Comparison of ENCODE assay signal across 10 cellular contexts in the genomic region with DNA sequence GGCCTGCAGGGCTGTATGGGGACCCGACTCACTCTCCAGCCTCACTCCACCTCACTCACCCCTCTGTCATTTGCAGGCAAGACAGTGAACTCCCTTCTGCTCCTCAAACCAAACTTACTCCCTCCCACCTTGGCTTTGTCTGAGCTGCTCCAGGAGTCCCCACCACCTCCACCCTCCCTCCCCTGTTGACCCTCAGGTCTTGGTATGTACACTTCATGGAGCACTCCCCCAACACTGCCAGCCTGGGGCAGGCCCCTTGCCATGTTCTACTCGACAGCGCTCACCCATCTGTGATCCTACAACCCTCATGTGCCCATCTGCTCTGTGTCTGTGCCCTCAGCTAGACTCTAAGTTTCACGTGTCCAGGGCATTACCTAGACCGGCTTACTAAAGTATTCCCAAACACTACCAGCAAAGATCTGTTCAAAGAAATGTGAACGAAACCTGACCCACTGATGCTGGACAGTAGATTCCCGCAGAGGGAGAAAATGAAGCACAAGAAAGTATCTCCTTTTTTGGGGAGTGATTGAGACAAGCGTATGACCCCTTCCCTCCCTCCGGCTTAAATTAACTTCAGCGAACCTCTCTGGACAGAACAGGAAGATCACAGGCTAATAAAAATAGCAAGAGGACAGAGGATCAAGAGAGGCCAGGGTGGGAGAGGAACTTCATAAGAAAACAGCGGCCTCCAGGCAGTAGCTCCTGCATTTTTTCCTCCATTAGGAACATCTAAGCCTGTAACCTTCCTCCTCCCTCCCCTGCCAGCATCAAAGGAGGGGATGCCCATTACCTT.
DNase-seq lines count a peak whose midpoint lies in the region; ATAC-seq and TF ChIP-seq lines count a peak whose summit lies in the region.
"Had no signal": no experiment of that assay in that cellular context is flagged by ENCODE, and none has a peak within 500 bp of the region (broad histone marks: within the 10 kb centered on the region; RNA-seq: fewer than 3 reads in every experiment).

No MANE protein-coding gene starts in this region.

- no peaks in the 10 kb centered on the region for H3K27me3 Mint-ChIP-seq in activated CD4-positive, alpha-beta memory T cell treated with anti-CD3 and anti-CD28 coated beads for 36 hours
- H3K27me3 Mint-ChIP-seq in activated CD4-positive, alpha-beta memory T cell treated with anti-CD3 and anti-CD28 coated beads, Interleukin-2, amount 10 ng/mL, durations not matched to agents 7 days and 5 days, result no peaks in the 10 kb centered on the region
- peaks cover 3% of the 10 kb centered on the region for H3K27me3 Mint-ChIP-seq in mesothelial cell of epicardium (ENCODE audit: low read depth)

- H3K4me3 ChIP-seq in transverse colon, result no peak overlapping the region

- intact Hi-C loops in activated CD4-positive, alpha-beta memory T cell treated with anti-CD3 and anti-CD28 coated beads for 36 hours (cut with micrococcal nuclease), result no loop called here
- intact Hi-C loops in transverse colon (cut with DNase I; ENCODE audit: low total_unique reads), result no loop called here

- H3K9me3 Mint-ChIP-seq in activated CD4-positive, alpha-beta memory T cell treated with anti-CD3 and anti-CD28 coated beads for 36 hours, result no peaks in the 10 kb centered on the region
- H3K9me3 Mint-ChIP-seq in activated CD4-positive, alpha-beta memory T cell treated with anti-CD3 and anti-CD28 coated beads, Interleukin-2, amount 10 ng/mL, durations not matched to agents 7 days and 5 days, result no peaks in the 10 kb centered on the region
- H3K9me3 Mint-ChIP-seq in mesothelial cell of epicardium, result peaks cover 4% of the 10 kb centered on the region

- no peaks in the 10 kb centered on the region for H3K36me3 ChIP-seq in transverse colon

- no peak for DNase-seq in activated CD4-positive, alpha-beta memory T cell treated with anti-CD3 and anti-CD28 coated beads for 36 hours
- DNase-seq in activated CD4-positive, alpha-beta memory T cell treated with anti-CD3 and anti-CD28 coated beads, Interleukin-2, amount 10 ng/mL, durations not matched to agents 7 days and 5 days, result no peak
- DNase-seq in caudate nucleus (lab: John Stamatoyannopoulos, UW) (no peak), mesothelial cell of epicardium (ENCODE audit: low spot score in 2 of 2, unreplicated experiment in 2 of 2) (no peak), transverse colon (no peak), NCI-H748 treated with DMSO at 0.1 percent for 48 hours (lab: John Stamatoyannopoulos, UW) (no peak), HEK293T (ENCODE audit: extremely low spot score) (no peak)
- DNase-seq: stimulated activated CD4-positive, alpha-beta T cell treated with anti-CD3 and anti-CD28 coated beads, Interleukin-15, amount 100 ng/mL, for 24 hours had no signal

- H3K27ac Mint-ChIP-seq in activated CD4-positive, alpha-beta memory T cell treated with anti-CD3 and anti-CD28 coated beads for 36 hours, result peak overlapping the region; percentile 2
- no peak overlapping the region for H3K27ac Mint-ChIP-seq in activated CD4-positive, alpha-beta memory T cell treated with anti-CD3 and anti-CD28 coated beads, Interleukin-2, amount 10 ng/mL, durations not matched to agents 7 days and 5 days
- peak overlapping the region; percentile 19 for H3K27ac Mint-ChIP-seq in mesothelial cell of epicardium

- H3K4me3 Mint-ChIP-seq in activated CD4-positive, alpha-beta memory T cell treated with anti-CD3 and anti-CD28 coated beads for 36 hours, result no peak overlapping the region
- H3K4me3 Mint-ChIP-seq in activated CD4-positive, alpha-beta memory T cell treated with anti-CD3 and anti-CD28 coated beads, Interleukin-2, amount 10 ng/mL, durations not matched to agents 7 days and 5 days, result no peak overlapping the region
- no peak overlapping the region for H3K4me3 Mint-ChIP-seq in mesothelial cell of epicardium

- H3K4me1 ChIP-seq in transverse colon, result peaks cover 0 to 6% (median 0%) of the 10 kb centered on the region in 4 donors

- ATAC-seq in GM21528 (IDR thresholded peaks at IDR 0.05; ENCODE audit: low FRiP score, unreplicated experiment), result no peak

- H3K4me1 Mint-ChIP-seq in activated CD4-positive, alpha-beta memory T cell treated with anti-CD3 and anti-CD28 coated beads for 36 hours (ENCODE audit: low read depth), result peaks cover 22% of the 10 kb centered on the region
- H3K4me1 Mint-ChIP-seq in activated CD4-positive, alpha-beta memory T cell treated with anti-CD3 and anti-CD28 coated beads, Interleukin-2, amount 10 ng/mL, durations not matched to agents 7 days and 5 days, result peaks cover 11% of the 10 kb centered on the region
- peaks cover 16% of the 10 kb centered on the region for H3K4me1 Mint-ChIP-seq in mesothelial cell of epicardium

- in situ Hi-C loops in transverse colon (cut with MboI; ENCODE audit: low pct_ligation_motif_present in 1 of 4, low pct_unique_long_range_greater_than_20kb in 1 of 4, low sequenced_read_pairs in 3 of 4), result no loop called here

- POLR2A ChIA-PET in activated CD4-positive, alpha-beta memory T cell treated with anti-CD3 and anti-CD28 coated beads for 36 hours (lab: Charles Lee), result no interaction called here
- POLR2A ChIA-PET in activated CD4-positive, alpha-beta memory T cell treated with anti-CD3 and anti-CD28 coated beads, Interleukin-2, amount 10 ng/mL, durations not matched to agents 7 days and 5 days (lab: Charles Lee), result no interaction called here
- POLR2A ChIA-PET in HEK293T (lab: Yijun Ruan, JAX), result no interaction called here

- TF ChIP-seq POLR2A in transverse colon (IDR thresholded peaks at IDR 0.05), result no peak

- TF ChIP-seq EP300 in transverse colon (IDR thresholded peaks at IDR 0.05; ENCODE audit: low read depth), result no peak

- H3K27ac ChIP-seq in caudate nucleus (ENCODE audit: low read depth, low read length) (peak overlapping the region; percentile 16), transverse colon (peak overlapping the region; percentile 0 to 45 (median 35))
- H3K27ac ChIP-seq: VCaP had no signal

- 84 to 91% methylated on average over 7 to 11 of the region's 11 CpGs for WGBS in transverse colon (ENCODE audit: low coverage in 1 of 2), 2 donors

- TF ChIP-seq CTCF in mesothelial cell of epicardium (IDR thresholded peaks at IDR 0.05; ENCODE audit: unreplicated experiment) (no peak), transverse colon (IDR thresholded peaks at IDR 0.05) (no peak)

- no peaks in the 10 kb centered on the region for H3K9me3 ChIP-seq in transverse colon

- peaks cover 35% of the 10 kb centered on the region for H3K36me3 Mint-ChIP-seq in activated CD4-positive, alpha-beta memory T cell treated with anti-CD3 and anti-CD28 coated beads for 36 hours
- H3K36me3 Mint-ChIP-seq in activated CD4-positive, alpha-beta memory T cell treated with anti-CD3 and anti-CD28 coated beads, Interleukin-2, amount 10 ng/mL, durations not matched to agents 7 days and 5 days (ENCODE audit: low read depth), result peaks cover 47% of the 10 kb centered on the region
- peaks cover 2% of the 10 kb centered on the region for H3K36me3 Mint-ChIP-seq in mesothelial cell of epicardium

- H3K27me3 ChIP-seq in transverse colon, result no peaks in the 10 kb centered on the region

- CTCF ChIA-PET in activated CD4-positive, alpha-beta memory T cell treated with anti-CD3 and anti-CD28 coated beads for 36 hours (lab: Charles Lee), result no interaction called here
- CTCF ChIA-PET in activated CD4-positive, alpha-beta memory T cell treated with anti-CD3 and anti-CD28 coated beads, Interleukin-2, amount 10 ng/mL, durations not matched to agents 7 days and 5 days (lab: Charles Lee), result no interaction called here
- CTCF ChIA-PET in HEK293T (lab: Yijun Ruan, JAX), result no interaction called here

TF ChIP-seq in HEK293T, 16 proteins besides CTCF, POLR2A, EP300 and RAD21:
- TF ChIP-seq SUZ12 (IDR thresholded peaks at IDR 0.05) (no peak), NFRKB (IDR thresholded peaks at IDR 0.05) (no peak), TARDBP (IDR thresholded peaks at IDR 0.05) (no peak), LEF1 (IDR thresholded peaks at IDR 0.05; ENCODE audit: borderline replicate concordance) (no peak), SP1 (IDR thresholded peaks at IDR 0.05) (no peak), L3MBTL2 (conservative IDR thresholded peaks at IDR 0.05) (no peak), ARNT (IDR thresholded peaks at IDR 0.05) (no peak), ELF4 (IDR thresholded peaks at IDR 0.05) (no peak), ZNF384 (IDR thresholded peaks at IDR 0.05) (no peak), CTBP1 (IDR thresholded peaks at IDR 0.05; ENCODE audit: borderline replicate concordance) (no peak), FOXA1 (IDR thresholded peaks at IDR 0.05) (no peak), FOXM1 (IDR thresholded peaks at IDR 0.05; ENCODE audit: borderline replicate concordance) (no peak), BHLHE40 (IDR thresholded peaks at IDR 0.05; ENCODE audit: borderline replicate concordance) (no peak), FOXK2 (IDR thresholded peaks at IDR 0.05) (no peak), HDGF (IDR thresholded peaks at IDR 0.05; ENCODE audit: borderline replicate concordance) (no peak)
- TF ChIP-seq, protein P1, sequence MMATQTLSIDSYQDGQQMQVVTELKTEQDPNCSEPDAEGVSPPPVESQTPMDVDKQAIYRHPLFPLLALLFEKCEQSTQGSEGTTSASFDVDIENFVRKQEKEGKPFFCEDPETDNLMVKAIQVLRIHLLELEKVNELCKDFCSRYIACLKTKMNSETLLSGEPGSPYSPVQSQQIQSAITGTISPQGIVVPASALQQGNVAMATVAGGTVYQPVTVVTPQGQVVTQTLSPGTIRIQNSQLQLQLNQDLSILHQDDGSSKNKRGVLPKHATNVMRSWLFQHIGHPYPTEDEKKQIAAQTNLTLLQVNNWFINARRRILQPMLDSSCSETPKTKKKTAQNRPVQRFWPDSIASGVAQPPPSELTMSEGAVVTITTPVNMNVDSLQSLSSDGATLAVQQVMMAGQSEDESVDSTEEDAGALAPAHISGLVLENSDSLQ (IDR thresholded peaks at IDR 0.05), result no peak
